Comparison of ENCODE assay signal across 8 cellular contexts in the genomic region with DNA sequence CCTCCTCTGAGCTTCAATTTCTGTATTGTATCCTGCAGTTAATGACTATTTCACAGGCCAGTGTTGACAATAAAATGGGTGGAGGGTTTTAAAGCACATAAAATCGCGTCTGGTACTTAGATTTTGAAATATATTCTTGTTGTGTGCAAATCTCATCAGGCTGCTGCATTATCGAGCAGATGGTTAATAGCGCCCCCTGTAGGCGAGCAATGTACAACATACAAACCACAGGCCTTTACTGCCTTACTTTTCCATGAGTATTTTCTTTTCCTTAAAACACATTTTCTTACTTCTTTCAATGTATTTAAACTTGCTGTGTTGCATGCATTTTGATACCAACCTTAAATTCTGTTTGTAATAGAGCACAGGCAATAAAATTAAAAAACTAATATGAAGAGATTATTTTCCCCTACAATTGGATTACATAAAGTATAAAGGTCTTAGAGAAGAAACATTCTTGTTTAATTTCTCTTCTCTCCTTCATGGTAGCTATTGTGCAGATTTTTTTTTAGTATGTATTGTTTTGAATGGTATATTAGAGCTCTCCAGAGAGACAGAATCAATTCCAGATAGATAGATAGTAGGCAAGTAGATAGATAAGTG.
DNase-seq lines count a peak whose midpoint lies in the region; ATAC-seq, FAIRE-seq and TF ChIP-seq lines count a peak whose summit lies in the region.

No MANE protein-coding gene starts in this region.

- H3K36me3 ChIP-seq in esophagus squamous epithelium (no peaks in the 10 kb centered on the region), pancreas (no peaks in the 10 kb centered on the region)
- no peaks in the 10 kb centered on the region for H3K36me3 ChIP-seq in effector memory CD4-positive, alpha-beta T cell (ENCODE audit: control insufficient read depth, insufficient read depth, low read length)

- POLR2A ChIA-PET in GM10248 (lab: Yijun Ruan, JAX): no interaction called here

- no peak overlapping the region for H3K4me3 ChIP-seq in esophagus squamous epithelium
- H3K4me3 ChIP-seq in pancreas: no peak overlapping the region
- no peak overlapping the region for H3K4me3 ChIP-seq in effector memory CD4-positive, alpha-beta T cell (ENCODE audit: insufficient read depth, low read depth, low read length, poor library complexity, severe bottlenecking)

- peak; percentile 84 for ATAC-seq in HG03196 (IDR thresholded peaks at IDR 0.05; ENCODE audit: unreplicated experiment)
- peak in 2 of 4 donors; percentile 45 to 57 for ATAC-seq in pancreas

- no peaks in the 10 kb centered on the region for H3K4me1 ChIP-seq in esophagus squamous epithelium
- no peaks in the 10 kb centered on the region for H3K4me1 ChIP-seq in pancreas
- no peaks in the 10 kb centered on the region for H3K4me1 ChIP-seq in effector memory CD4-positive, alpha-beta T cell (ENCODE audit: control insufficient read depth, insufficient read depth, low read length, poor library complexity, severe bottlenecking)

- no peak for TF ChIP-seq POLR2A in esophagus squamous epithelium (IDR thresholded peaks at IDR 0.05)

- WGBS in esophagus squamous epithelium, 2 donors: 9 to 16% methylated on average over 5 of the region's 5 CpGs
- WGBS in pancreas, 2 donors: 14 to 17% methylated on average over 5 of the region's 5 CpGs

- no peaks in the 10 kb centered on the region for H3K27me3 ChIP-seq in esophagus squamous epithelium
- H3K27me3 ChIP-seq in pancreas: no peaks in the 10 kb centered on the region
- H3K27me3 ChIP-seq in effector memory CD4-positive, alpha-beta T cell (replicated peaks; ENCODE audit: control insufficient read depth, insufficient read depth, low read length, poor library complexity, severe bottlenecking): no peaks in the 10 kb centered on the region

- intact Hi-C loops in esophagus squamous epithelium (cut with DNase I): no loop called here
- intact Hi-C loops in pancreas (cut with DNase I): no loop called here

- TF ChIP-seq CTCF in GM10248 (IDR thresholded peaks at IDR 0.05; ENCODE audit: control extremely low read depth, extremely low read depth, low read depth, missing control alignments) (peak; percentile 58), esophagus squamous epithelium (IDR thresholded peaks at IDR 0.05) (peak in 4 of 6 experiments; percentile 12 to 52 (median 28)), pancreas (IDR thresholded peaks at IDR 0.05) (peak in 3 of 4 donors; percentile 27 to 52 (median 42))

- FAIRE-seq in pancreas (lab: Jason Lieb, UNC): no peak

- DNase-seq in A172 (ENCODE audit: low spot score) (peak; percentile 48), GM10248 (ENCODE audit: extremely low spot score) (peak; percentile 20), RPMI8226 (peak; percentile 57), esophagus squamous epithelium (lab: John Stamatoyannopoulos, UW) (no peak), pancreas (peak in 4 of 6 donors; percentile 2 to 26 (median 19)), NCI-H774 (lab: John Stamatoyannopoulos, UW) (no peak)
- no peak for DNase-seq in effector memory CD4-positive, alpha-beta T cell

- no peaks in the 10 kb centered on the region for H3K9me3 ChIP-seq in esophagus squamous epithelium
- H3K9me3 ChIP-seq in pancreas: no peaks in the 10 kb centered on the region
- no peaks in the 10 kb centered on the region for H3K9me3 ChIP-seq in effector memory CD4-positive, alpha-beta T cell (ENCODE audit: control insufficient read depth, low read length)

- no peak overlapping the region for H3K27ac ChIP-seq in esophagus squamous epithelium
- H3K27ac ChIP-seq in pancreas: no peak overlapping the region
- no peak overlapping the region for H3K27ac ChIP-seq in effector memory CD4-positive, alpha-beta T cell (ENCODE audit: insufficient read depth, low read length, poor library complexity, severe bottlenecking)

- CTCF ChIA-PET in GM10248 (lab: Yijun Ruan, JAX): interaction anchor here (1.0 to 2.5 kb wide), 12 partner anchors 9 to 1019 kb away, joined by 3 to 23 read pairs (median 6); no protein-coding TSS in a partner anchor

Comparison
In these comparisons a context has a peak if more than half of its experiments do, and no peak if none do; other contexts are left out.
1. DNase-seq: peak in A172 (single experiment), GM10248 (single experiment), RPMI8226 (single experiment) and pancreas (4 of 6); none in esophagus squamous epithelium (single experiment), NCI-H774 (single experiment) and effector memory CD4-positive, alpha-beta T cell (0 of 3).
2. Peak in every context shown above with its lines, with median percentiles within 50 percentile points of each other: CTCF ChIP-seq.